8 cellular contexts compared by ENCODE assay signal in genomic region chr15:44663410-44664272, GRCh38. TPM values are rescaled to one million over a fixed set of nuclear protein-coding genes. Genes with fewer than 3 reads are reported as not detected.
DNase-seq lines count a peak whose midpoint lies in the region; ATAC-seq lines count a peak whose summit lies in the region.

SPG11 (minus strand) TSS chr15:44663662; CDS start chr15:44663647, 15 bp downstream.

- peak within 1 kb of the TSS; percentile 74 to 94 (median 84) for H3K4me2 ChIP-seq in BLaER1 treated with 17β-estradiol and CSF1 and Interleukin-3, amounts not matched to agents 10 nM and 100 nM

- H3K4me3 Mint-ChIP-seq in activated CD4-positive, alpha-beta T cell treated with anti-CD3 and anti-CD28 coated beads, Interleukin-2, amount 10 ng/mL, durations not matched to agents 7 days and 5 days = peak within 1 kb of the TSS; percentile 99

- H3K4me1 Mint-ChIP-seq in activated CD4-positive, alpha-beta T cell treated with anti-CD3 and anti-CD28 coated beads, Interleukin-2, amount 10 ng/mL, durations not matched to agents 7 days and 5 days = peaks cover 63% of the 10 kb centered on the region

- H3K27ac Mint-ChIP-seq in activated CD4-positive, alpha-beta T cell treated with anti-CD3 and anti-CD28 coated beads, Interleukin-2, amount 10 ng/mL, durations not matched to agents 7 days and 5 days = peak within 1 kb of the TSS; percentile 96

- H3K27me3 ChIP-seq in BLaER1 treated with 17β-estradiol and CSF1 and Interleukin-3, amounts not matched to agents 10 nM and 100 nM = no peaks in the 10 kb centered on the region

- H3K9me3 Mint-ChIP-seq in activated CD4-positive, alpha-beta T cell treated with anti-CD3 and anti-CD28 coated beads, Interleukin-2, amount 10 ng/mL, durations not matched to agents 7 days and 5 days = no peaks in the 10 kb centered on the region

- peaks cover 22 to 48% (median 27%) of the 10 kb centered on the region in 10 experiments for H3K4me1 ChIP-seq in BLaER1 treated with 17β-estradiol and CSF1 and Interleukin-3, amounts not matched to agents 10 nM and 100 nM

- peak within 1 kb of the TSS; percentile 89 to 97 (median 95) for H3K27ac ChIP-seq in BLaER1 treated with 17β-estradiol and CSF1 and Interleukin-3, amounts not matched to agents 10 nM and 100 nM

- DNase-seq in GM19240 (ENCODE audit: insufficient read length, low spot score) = peak; percentile 64
- peak; percentile 96 for DNase-seq in NCI-H526 treated with DMSO at 0.1 percent for 48 hours (lab: John Stamatoyannopoulos, UW)
- peak; percentile 99 for DNase-seq in activated CD4-positive, alpha-beta T cell treated with anti-CD3 and anti-CD28 coated beads, Interleukin-2, amount 10 ng/mL, durations not matched to agents 7 days and 5 days
- peak; percentile 81 for DNase-seq in cortex of kidney (lab: John Stamatoyannopoulos, UW)
- peak; percentile 99 for DNase-seq in left kidney (ENCODE audit: low read depth, low spot score)
- DNase-seq in stimulated activated CD4-positive, alpha-beta T cell treated with anti-CD3 and anti-CD28 coated beads, Interleukin-2, amount 100 ng/mL, for 4 hours (ENCODE audit: low read depth) = peak; percentile 95

- H3K27me3 Mint-ChIP-seq in activated CD4-positive, alpha-beta T cell treated with anti-CD3 and anti-CD28 coated beads, Interleukin-2, amount 10 ng/mL, durations not matched to agents 7 days and 5 days = no peaks in the 10 kb centered on the region

- ATAC-seq in HG03469 (IDR thresholded peaks at IDR 0.05; ENCODE audit: unreplicated experiment) = peak; percentile 59

- H3K36me3 Mint-ChIP-seq in activated CD4-positive, alpha-beta T cell treated with anti-CD3 and anti-CD28 coated beads, Interleukin-2, amount 10 ng/mL, durations not matched to agents 7 days and 5 days (ENCODE audit: low read depth) = peaks cover 24% of the 10 kb centered on the region

- no peaks in the 10 kb centered on the region for H4K20me1 ChIP-seq in BLaER1 treated with 17β-estradiol and CSF1 and Interleukin-3, amounts not matched to agents 10 nM and 100 nM

- H3K9me3 ChIP-seq in BLaER1 treated with 17β-estradiol and CSF1 and Interleukin-3, amounts not matched to agents 10 nM and 100 nM (replicated peaks in 1 of 11) = no peaks in the 10 kb centered on the region

- CTCF ChIA-PET in activated CD4-positive, alpha-beta T cell treated with anti-CD3 and anti-CD28 coated beads, Interleukin-2, amount 10 ng/mL, durations not matched to agents 7 days and 5 days (lab: Charles Lee) = interaction anchor here (0.5 to 10.0 kb wide), 37 partner anchors 9 to 144 kb away, joined by 3 to 287 read pairs (median 6); partner anchors contain the start of genes B2M, PATL2 and TRIM69

- POLR2A ChIA-PET in activated CD4-positive, alpha-beta T cell treated with anti-CD3 and anti-CD28 coated beads, Interleukin-2, amount 10 ng/mL, durations not matched to agents 7 days and 5 days (lab: Charles Lee) = interaction anchor here (0.6 to 6.8 kb wide), 10 partner anchors 14 to 92 kb away, joined by 3 to 283 read pairs (median 10); partner anchors contain the start of genes B2M, PATL2 and TRIM69

- H3K36me3 ChIP-seq in BLaER1 treated with 17β-estradiol and CSF1 and Interleukin-3, amounts not matched to agents 10 nM and 100 nM = peaks cover 11 to 20% (median 17%) of the 10 kb centered on the region in 11 experiments; a peak in 18 of 22 replicates

- H3K4me3 ChIP-seq in BLaER1 treated with 17β-estradiol and CSF1 and Interleukin-3, amounts not matched to agents 10 nM and 100 nM = peak within 1 kb of the TSS; percentile 69 to 100 (median 86)

- peak within 1 kb of the TSS; percentile 86 to 99 (median 93) for H3K9ac ChIP-seq in BLaER1 treated with 17β-estradiol and CSF1 and Interleukin-3, amounts not matched to agents 10 nM and 100 nM

RNA-seq across cellular contexts. Expression of gene SPG11, which starts in this region (rescaled TPM):
- total RNA-seq in activated CD4-positive, alpha-beta T cell treated with anti-CD3 and anti-CD28 coated beads, Interleukin-2, amount 10 ng/mL, durations not matched to agents 7 days and 5 days = 10 to 100 TPM; 69.2 to 77.6 TPM

Comparison
In these comparisons a context has a peak if more than half of its experiments do, and no peak if none do; other contexts are left out.
1. Peak in every context shown above with its lines: DNase-seq, ATAC-seq, H3K4me3 ChIP-seq and H3K27ac ChIP-seq.